8 cellular contexts compared by ENCODE assay signal in the genomic region with DNA sequence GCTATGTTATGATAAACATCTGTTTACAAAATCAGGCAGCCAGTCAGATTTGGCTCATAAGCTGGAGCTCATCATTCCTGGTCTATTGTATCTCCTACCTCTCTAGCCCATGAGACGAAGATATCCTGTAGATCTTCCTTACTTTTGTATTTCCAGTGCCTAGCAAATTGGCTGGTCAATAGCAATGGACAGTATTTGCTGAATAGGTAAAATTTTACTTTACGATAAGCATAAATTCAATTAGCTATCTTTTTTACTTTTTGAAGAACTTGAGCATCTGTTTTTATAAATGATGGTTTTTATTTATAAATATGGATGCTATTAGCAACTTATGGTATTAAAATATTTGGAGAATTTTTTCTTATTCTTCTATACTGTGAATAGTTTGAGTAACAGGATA.
"Had no signal": no experiment of that assay in that cellular context is flagged by ENCODE, and none has a peak within 500 bp of the region (broad histone marks: within the 10 kb centered on the region; RNA-seq: fewer than 3 reads in every experiment).

No MANE protein-coding gene starts in this region.

- H3K4me3 ChIP-seq: GM23338 had no signal

- H3K4me2 ChIP-seq: GM23338, KMS-11 had no signal

- ATAC-seq: GM23338 had no signal

- H3K9ac ChIP-seq: KMS-11 had no signal

- DNase-seq: H9, HCEC 1CT, KBM-7 had no signal

- FAIRE-seq: H1, H54, HTR-8/SVneo had no signal

- H3K27ac ChIP-seq: KMS-11 had no signal
